In genomic region chr3:8503871-8504610, GRCh38 we compare ENCODE assay signal across 9 cellular contexts. TPM values are rescaled to one million over a fixed set of nuclear protein-coding genes. Genes with fewer than 3 reads are reported as not detected.
DNase-seq lines count a peak whose midpoint lies in the region; ATAC-seq, FAIRE-seq and TF ChIP-seq lines count a peak whose summit lies in the region.
"Had no signal": no experiment of that assay in that cellular context is flagged by ENCODE, and none has a peak within 500 bp of the region (broad histone marks: within the 10 kb centered on the region; RNA-seq: fewer than 3 reads in every experiment).

No MANE protein-coding gene starts in this region.

- DNase-seq in heart left ventricle = no peak
- no peak for DNase-seq in cardiac septum (ENCODE audit: low spot score)
- DNase-seq in RPMI7951 (ENCODE audit: low read depth) = peak; percentile 49
- DNase-seq in kidney = no peak
- no peak for DNase-seq in transverse colon
- DNase-seq in left lobe of liver (ENCODE audit: low spot score) = no peak
- DNase-seq in GOT3 (lab: John Stamatoyannopoulos, UW) = no peak

- in situ Hi-C loops in transverse colon (cut with MboI; ENCODE audit: low pct_ligation_motif_present in 1 of 4, low pct_unique_long_range_greater_than_20kb in 1 of 4, low sequenced_read_pairs in 3 of 4) = no loop called here

- no peak for TF ChIP-seq CTCF in heart left ventricle (IDR thresholded peaks at IDR 0.05)
- no peak for TF ChIP-seq CTCF in kidney (IDR thresholded peaks at IDR 0.05; ENCODE audit: borderline replicate concordance, extremely low read depth, insufficient read depth)
- no peak for TF ChIP-seq CTCF in transverse colon (IDR thresholded peaks at IDR 0.05)

- H3K4me3 ChIP-seq in heart left ventricle (peak overlapping the region in 10 of 12 donors; percentile 2 to 73 (median 50)), kidney (ENCODE audit: low read length in 2 of 2) (peak overlapping the region; percentile 59 to 65), transverse colon (peak overlapping the region in 1 of 4 donors; percentile 5)

- no peak for FAIRE-seq in kidney (lab: Jason Lieb, UNC)
- FAIRE-seq: TTC549 had no signal

- H3K4me1 ChIP-seq in heart left ventricle = peaks cover 8 to 93% (median 74%) of the 10 kb centered on the region in 12 donors
- H3K4me1 ChIP-seq in kidney (ENCODE audit: control insufficient read depth in 1 of 2, insufficient read depth in 1 of 2, low read depth in 1 of 2, low read length in 2 of 2) = peaks cover 31 to 49% of the 10 kb centered on the region in 2 donors
- peaks cover 13 to 45% (median 26%) of the 10 kb centered on the region in 4 donors for H3K4me1 ChIP-seq in transverse colon

- H3K36me3 ChIP-seq in heart left ventricle (peaks cover 0 to 12% (median 3%) of the 10 kb centered on the region in 9 donors), kidney (ENCODE audit: control insufficient read depth in 1 of 2, insufficient read depth in 2 of 2, low read length in 2 of 2) (no peaks in the 10 kb centered on the region), transverse colon (no peaks in the 10 kb centered on the region)

- H3K27ac ChIP-seq in heart left ventricle = peak overlapping the region in 11 of 12 donors; percentile 70 to 88 (median 81)
- peak overlapping the region; percentile 52 to 81 for H3K27ac ChIP-seq in kidney (ENCODE audit: low read depth in 2 of 2, low read length in 2 of 2)
- H3K27ac ChIP-seq in transverse colon = peak overlapping the region; percentile 50 to 68 (median 64)

- H3K27me3 ChIP-seq in heart left ventricle = no peaks in the 10 kb centered on the region
- no peaks in the 10 kb centered on the region for H3K27me3 ChIP-seq in transverse colon

- no peak for TF ChIP-seq EP300 in transverse colon (IDR thresholded peaks at IDR 0.05; ENCODE audit: low read depth)

- TF ChIP-seq POLR2A in heart left ventricle (IDR thresholded peaks at IDR 0.05) (no peak), transverse colon (IDR thresholded peaks at IDR 0.05) (no peak)

- intact Hi-C loops in heart left ventricle (cut with DNase I) (loop anchor here in 7 of 10 donors (5.0 to 10.0 kb wide), 4 partner anchors 53 to 62 kb away; no protein-coding TSS in a partner anchor), cardiac septum (cut with DNase I) (loop anchor here (5.0 kb wide), 1 partner anchor 68 kb away; no protein-coding TSS in a partner anchor), kidney (cut with DNase I) (no loop called here), transverse colon (cut with DNase I; ENCODE audit: low total_unique reads) (no loop called here)

- H3K9ac ChIP-seq in kidney (ENCODE audit: low read length in 2 of 2) = peak overlapping the region in 1 of 2 donors; percentile 49

- no peak for ATAC-seq in heart left ventricle
- ATAC-seq in left lobe of liver = no peak
- ATAC-seq in GM18858 (IDR thresholded peaks at IDR 0.05; ENCODE audit: unreplicated experiment) = no peak

- WGBS in heart left ventricle, 4 donors = 31 to 50% (median 41%) methylated on average over 8 of the region's 8 CpGs
- WGBS in transverse colon (ENCODE audit: low coverage in 1 of 2), 2 donors = 48 to 52% methylated on average over 5 to 8 of the region's 8 CpGs

- H3K9me3 ChIP-seq in heart left ventricle = no peaks in the 10 kb centered on the region
- no peaks in the 10 kb centered on the region for H3K9me3 ChIP-seq in kidney (ENCODE audit: control insufficient read depth in 1 of 2, low read length in 2 of 2)
- H3K9me3 ChIP-seq in transverse colon = no peaks in the 10 kb centered on the region

RNA-seq across cellular contexts. Expression of gene LMCD1, which starts 2.4 kb away (rescaled TPM):
- total RNA-seq in heart left ventricle = 100 to 1,000 TPM in 1 of 9 donors, 10 to 100 TPM in 8; 36.8 to 382 (median 54.6) TPM
- 100 to 1,000 TPM in 1 of 2 donors, 10 to 100 TPM in 1; 34.9 to 661 TPM for polyA plus RNA-seq in heart left ventricle
- total RNA-seq in cardiac septum = 57.6 TPM
- 31.8 and 40.6 TPM in 2 replicates for total RNA-seq in RPMI7951 (2014; rRNA removed; shearing (Covaris generic))
- 65.4 TPM for total RNA-seq in kidney
- 24.3 TPM for polyA plus RNA-seq in kidney (ENCODE audit: insufficient read depth, low read depth, low replicate concordance)
- 10 to 100 TPM in 2 of 4 donors, 1 to 10 TPM in 2; 6.7 to 26.6 (median 9.6) TPM for total RNA-seq in transverse colon
- total RNA-seq in left lobe of liver = 2.9 TPM

Comparison
In these comparisons a context has a peak if more than half of its experiments do, and no peak if none do; other contexts are left out.
1. intact Hi-C loops: an anchor here in heart left ventricle (5.0 to 10.0 kb wide) and cardiac septum (5.0 kb wide); none called in kidney and transverse colon.